ENCODE assay signal across 21 cellular contexts in the genomic region with DNA sequence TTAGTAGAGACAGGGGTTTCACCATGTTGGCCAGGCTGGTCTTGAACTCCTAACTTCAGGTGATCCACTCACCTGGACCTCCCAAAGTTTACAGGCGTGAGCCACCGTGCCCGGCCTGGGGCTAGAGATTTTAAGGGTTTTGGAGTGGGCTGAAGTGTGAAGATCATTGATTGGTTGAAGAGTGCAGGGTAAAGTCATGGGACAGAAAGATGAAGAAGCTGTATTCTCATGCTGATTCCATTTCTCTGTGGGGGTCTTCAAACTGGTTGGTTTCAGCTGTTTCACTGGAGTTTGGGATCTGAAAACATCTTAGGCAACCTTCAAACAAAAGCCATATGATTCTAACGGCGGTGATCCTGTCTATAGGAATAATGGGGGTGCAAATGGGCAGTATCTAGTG.
"Had no signal": no experiment of that assay in that cellular context is flagged by ENCODE, and none has a peak within 500 bp of the region (broad histone marks: within the 10 kb centered on the region; RNA-seq: fewer than 3 reads in every experiment).

No MANE protein-coding gene starts in this region.

- H3K36me3 Mint-ChIP-seq: type B pancreatic cell had no signal

- H3K4me2 ChIP-seq: smooth muscle cell had no signal

- H3K4me3 Mint-ChIP-seq: activated naive CD4-positive, alpha-beta T cell treated with anti-CD3 and anti-CD28 coated beads, Interleukin-2, amount 50 U/mL, for 24 hours; activated T-cell treated with anti-CD3 and anti-CD28 coated beads, Interleukin-2, amount 50 U/mL, for 72 hours; type B pancreatic cell had no signal

- H3K27ac Mint-ChIP-seq: activated naive CD4-positive, alpha-beta T cell treated with anti-CD3 and anti-CD28 coated beads, Interleukin-2, amount 50 U/mL, for 24 hours; activated T-cell treated with anti-CD3 and anti-CD28 coated beads, Interleukin-2, amount 50 U/mL, for 72 hours; type B pancreatic cell had no signal

- H3K27ac ChIP-seq: gastrocnemius medialis, heart right ventricle, left ventricle myocardium inferior, neutrophil, pancreas, stomach, testis had no signal

- H3K4me1 ChIP-seq: gastrocnemius medialis, left ventricle myocardium inferior, stomach, testis had no signal

- H3K9me3 Mint-ChIP-seq: activated naive CD4-positive, alpha-beta T cell treated with anti-CD3 and anti-CD28 coated beads, Interleukin-2, amount 50 U/mL, for 24 hours; activated T-cell treated with anti-CD3 and anti-CD28 coated beads, Interleukin-2, amount 50 U/mL, for 72 hours had no signal

- H3K4me1 Mint-ChIP-seq: activated naive CD4-positive, alpha-beta T cell treated with anti-CD3 and anti-CD28 coated beads, Interleukin-2, amount 50 U/mL, for 24 hours had no signal

- H3K9me3 ChIP-seq: gastrocnemius medialis, heart right ventricle, left ventricle myocardium inferior, neutrophil, pancreas, stomach, testis had no signal

- ATAC-seq: activated CD4-positive, CD25-positive, alpha-beta regulatory T cell treated with anti-CD3 and anti-CD28 coated beads, Interleukin-2, amount 50 U/mL, for 24 hours; activated T-cell treated with anti-CD3 and anti-CD28 coated beads, Interleukin-2, amount 50 U/mL, for 72 hours; gastrocnemius medialis; heart right ventricle; pancreas; sciatic nerve had no signal

- H3K27me3 ChIP-seq: gastrocnemius medialis, pancreas, stomach, testis had no signal

- H3K4me3 ChIP-seq: gastrocnemius medialis, heart right ventricle, left ventricle myocardium inferior, pancreas, smooth muscle cell, stomach, testis had no signal

- H3K36me3 ChIP-seq: gastrocnemius medialis, heart right ventricle, left ventricle myocardium inferior, neutrophil, pancreas, stomach had no signal

- DNase-seq: activated CD8-positive, alpha-beta memory T cell treated with anti-CD3 and anti-CD28 coated beads for 24 hours; activated CD8-positive, alpha-beta memory T cell treated with anti-CD3 and anti-CD28 coated beads, Interleukin-2, amount 50 U/mL, for 48 hours; activated gamma-delta T cell; activated T-cell treated with anti-CD3 and anti-CD28 coated beads, Interleukin-2, amount 50 U/mL, for 72 hours; dermis blood vessel endothelial cell; erythroblast; gastrocnemius medialis; heart right ventricle; left ventricle myocardium inferior; mammary epithelial cell; pancreas; stimulated activated CD4-positive, alpha-beta T cell treated with anti-CD3 and anti-CD28 coated beads, Interleukin-4, amount 100 ng/mL, for 1 hour; stomach; T1000; testis had no signal
